Comparison of ENCODE assay signal across 8 cellular contexts in the genomic region with DNA sequence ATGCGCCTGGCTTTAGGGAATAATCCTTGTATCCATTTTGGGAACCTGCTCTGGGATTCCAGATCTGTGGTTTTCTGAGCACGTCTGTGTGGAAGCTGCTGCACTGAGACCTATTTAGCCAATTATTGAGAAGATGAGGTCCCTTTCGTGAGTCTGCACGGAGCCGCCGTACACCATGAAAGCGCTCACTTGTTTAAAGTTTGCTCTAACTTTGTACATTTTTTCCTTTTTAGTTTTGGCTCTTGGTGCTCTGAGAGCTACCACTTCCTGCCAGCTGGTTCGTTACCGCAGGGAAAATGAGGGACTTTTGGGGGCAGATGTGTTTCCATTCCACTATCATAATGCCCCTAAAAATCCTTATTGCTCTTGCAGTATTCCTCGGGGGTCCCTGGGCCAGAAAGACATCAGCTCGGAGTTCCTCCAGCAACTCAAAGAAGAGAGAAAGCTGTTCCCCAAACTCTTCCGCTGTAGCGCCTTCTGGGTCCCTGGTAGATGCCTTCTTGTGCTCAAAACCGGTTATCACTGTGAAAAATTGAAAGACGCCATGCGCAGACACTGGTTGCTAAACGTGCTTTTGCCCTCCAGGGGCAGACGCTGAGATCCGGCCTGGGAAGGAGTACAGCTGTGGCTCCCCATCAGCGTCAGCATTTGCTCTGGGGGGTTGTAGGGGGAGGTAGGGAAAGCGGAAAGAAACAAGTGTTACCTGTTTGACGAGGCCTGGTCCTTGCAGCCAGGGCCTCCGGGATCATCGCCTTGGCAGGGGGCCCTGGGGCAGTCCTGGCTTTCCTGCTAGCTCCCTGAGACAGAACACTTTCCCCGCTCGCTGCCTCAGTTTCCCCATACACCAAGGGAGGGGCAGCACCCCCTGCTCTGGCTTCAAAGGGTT.
DNase-seq lines count a peak whose midpoint lies in the region; ATAC-seq, FAIRE-seq and TF ChIP-seq lines count a peak whose summit lies in the region.

No MANE protein-coding gene starts in this region.

- DNase-seq in HepG2 (ENCODE audit: low spot score) = no peak
- no peak for DNase-seq in right lobe of liver
- DNase-seq in activated CD8-positive, alpha-beta T cell treated with anti-CD3 and anti-CD28 coated beads, Interleukin-2, amount 10 ng/mL, durations not matched to agents 7 days and 5 days = peak; percentile 59
- DNase-seq in immature natural killer cell = no peak
- DNase-seq in AG20443 (ENCODE audit: low spot score) = no peak
- DNase-seq in effector CD4-positive, alpha-beta T cell = no peak
- DNase-seq in A673 (ENCODE audit: low spot score) = no peak
- DNase-seq in D341Med (ENCODE audit: low spot score) = no peak

- FAIRE-seq in HepG2 (lab: Jason Lieb, UNC) = no peak

- in situ Hi-C loops in HepG2 (cut with HindIII; ENCODE audit: extremely low pct_ligation_motif_present, low pct_unique_long_range_greater_than_20kb) = no loop called here

- no peak overlapping the region for H2AFZ ChIP-seq in HepG2 (ENCODE audit: low read length)

- peak overlapping the region; percentile 63 for H3K27ac Mint-ChIP-seq in activated CD8-positive, alpha-beta T cell treated with anti-CD3 and anti-CD28 coated beads, Interleukin-2, amount 10 ng/mL, durations not matched to agents 7 days and 5 days
- H3K27ac Mint-ChIP-seq in immature natural killer cell = peak overlapping the region in 1 of 6 donors; percentile 61

- TF ChIP-seq CTCF in HepG2 (CRISPR knock-in tag; IDR thresholded peaks at IDR 0.05) (no peak), right lobe of liver (IDR thresholded peaks at IDR 0.05) (no peak), A673 (conservative IDR thresholded peaks at IDR 0.05; ENCODE audit: low read depth, low read length) (no peak)

- no peak for ATAC-seq in HepG2
- ATAC-seq in right lobe of liver = no peak
- ATAC-seq in activated CD8-positive, alpha-beta T cell treated with anti-CD3 and anti-CD28 coated beads, Interleukin-2, amount 10 ng/mL, durations not matched to agents 7 days and 5 days = peak; percentile 76

- H3K9me3 Mint-ChIP-seq in activated CD8-positive, alpha-beta T cell treated with anti-CD3 and anti-CD28 coated beads, Interleukin-2, amount 10 ng/mL, durations not matched to agents 7 days and 5 days (ENCODE audit: insufficient read depth) = no peaks in the 10 kb centered on the region
- H3K9me3 Mint-ChIP-seq in immature natural killer cell = peaks cover 0 to 2% (median 0%) of the 10 kb centered on the region in 6 donors

- H3K4me3 ChIP-seq in HepG2 (replicated peaks in 1 of 3; ENCODE audit: insufficient read depth in 1 of 3, low read depth in 2 of 3, low read length in 3 of 3) (no peak overlapping the region), right lobe of liver (no peak overlapping the region), A673 (ENCODE audit: low read depth, low read length, poor library complexity, severe bottlenecking) (no peak overlapping the region)

- H3K36me3 ChIP-seq in HepG2 (replicated peaks in 1 of 2; ENCODE audit: control insufficient read depth in 1 of 2, insufficient read depth in 2 of 2, low read length in 2 of 2) (peaks cover 10 to 11% of the 10 kb centered on the region in 2 experiments; a peak in 4 of 5 replicates), right lobe of liver (no peaks in the 10 kb centered on the region), A673 (ENCODE audit: insufficient read depth, low read length, poor library complexity, severe bottlenecking) (no peaks in the 10 kb centered on the region)

- no peak for TF ChIP-seq POLR2A in HepG2 (IDR thresholded peaks at IDR 0.05; ENCODE audit: insufficient read depth in 1 of 2, low read depth in 2 of 2, low read length in 2 of 2)
- TF ChIP-seq POLR2A in right lobe of liver (IDR thresholded peaks at IDR 0.05) = no peak

- H3K4me1 Mint-ChIP-seq in activated CD8-positive, alpha-beta T cell treated with anti-CD3 and anti-CD28 coated beads, Interleukin-2, amount 10 ng/mL, durations not matched to agents 7 days and 5 days (ENCODE audit: low read depth) = peaks cover 22% of the 10 kb centered on the region
- H3K4me1 Mint-ChIP-seq in immature natural killer cell = peaks cover 8 to 13% of the 10 kb centered on the region in 2 donors

- POLR2A ChIA-PET in HepG2 (lab: Yijun Ruan, JAX) = interaction anchor here (1.7 kb wide), 1 partner anchor 218 kb away, joined by 5 read pairs; no protein-coding TSS in a partner anchor
- POLR2A ChIA-PET in activated CD8-positive, alpha-beta T cell treated with anti-CD3 and anti-CD28 coated beads, Interleukin-2, amount 10 ng/mL, durations not matched to agents 7 days and 5 days (lab: Charles Lee) = interaction anchor here (3.5 kb wide), 1 partner anchor 23 kb away, joined by 15 read pairs; no protein-coding TSS in a partner anchor
- POLR2A ChIA-PET in A673 (lab: Charles Lee; ENCODE audit: low non-redundant PET) = no interaction called here

- H3K9ac ChIP-seq in HepG2 (ENCODE audit: insufficient read depth, low read depth, low read length) = no peak overlapping the region

- intact Hi-C loops in HepG2 (cut with micrococcal nuclease; ENCODE audit: unreplicated experiment) = no loop called here
- intact Hi-C loops in right lobe of liver (cut with DNase I) = no loop called here
- intact Hi-C loops in A673 (cut with micrococcal nuclease; ENCODE audit: unreplicated experiment) = no loop called here

- H3K27me3 ChIP-seq in HepG2 (ENCODE audit: control insufficient read depth in 1 of 2, insufficient read depth in 2 of 2, low read length in 2 of 2) (no peaks in the 10 kb centered on the region), right lobe of liver (no peaks in the 10 kb centered on the region), A673 (replicated peaks; ENCODE audit: insufficient read depth, low read depth, low read length, poor library complexity) (no peaks in the 10 kb centered on the region)

- no peaks in the 10 kb centered on the region for H3K9me3 ChIP-seq in HepG2 (ENCODE audit: low read length)
- H3K9me3 ChIP-seq in right lobe of liver = no peaks in the 10 kb centered on the region
- H3K9me3 ChIP-seq in A673 (ENCODE audit: low read depth, low read length, poor library complexity, severe bottlenecking) = no peaks in the 10 kb centered on the region

- TF ChIP-seq EP300 in HepG2 (IDR thresholded peaks at IDR 0.05; ENCODE audit: low read depth in 2 of 2, low read length in 2 of 2) (no peak), HepG2 (CRISPR knock-in tag; IDR thresholded peaks at IDR 0.05; ENCODE audit: borderline replicate concordance) (no peak)

- CTCF ChIA-PET in HepG2 (lab: Yijun Ruan, JAX; ENCODE audit: low intra/inter-chr PET ratio, low total read pairs) = no interaction called here
- CTCF ChIA-PET in activated CD8-positive, alpha-beta T cell treated with anti-CD3 and anti-CD28 coated beads, Interleukin-2, amount 10 ng/mL, durations not matched to agents 7 days and 5 days (lab: Charles Lee) = interaction anchor here (0.7 to 1.5 kb wide), 7 partner anchors 18 to 390 kb away, joined by 3 to 7 read pairs (median 3); a partner anchor contains a TSS
- CTCF ChIA-PET in A673 (lab: Charles Lee) = no interaction called here

- H3K27ac ChIP-seq in HepG2 (ENCODE audit: extremely low read length, insufficient read depth, low read length) = peak overlapping the region; percentile 54
- no peak overlapping the region for H3K27ac ChIP-seq in right lobe of liver
- H3K27ac ChIP-seq in A673 (ENCODE audit: low read depth, low read length, poor library complexity, severe bottlenecking) = no peak overlapping the region

- BruUV-seq in HepG2 (replicated peaks; lab: Mats Ljungman, UMichigan) = no TSS peak
- no TSS peak for BruUV-seq in A673 (replicated peaks; lab: Mats Ljungman, UMichigan)

- no peak overlapping the region; the same call in 1 of the 2 replicates for H3K4me2 ChIP-seq in HepG2 (ENCODE audit: low read depth, low read length)

- no peak for TF ChIP-seq RAD21 in HepG2 (CRISPR knock-in tag; IDR thresholded peaks at IDR 0.05)

- H3K4me3 Mint-ChIP-seq in activated CD8-positive, alpha-beta T cell treated with anti-CD3 and anti-CD28 coated beads, Interleukin-2, amount 10 ng/mL, durations not matched to agents 7 days and 5 days = peak overlapping the region; percentile 63
- H3K4me3 Mint-ChIP-seq in immature natural killer cell = peak overlapping the region; percentile 30 to 73 (median 55)

- no peaks in the 10 kb centered on the region for H3K36me3 Mint-ChIP-seq in activated CD8-positive, alpha-beta T cell treated with anti-CD3 and anti-CD28 coated beads, Interleukin-2, amount 10 ng/mL, durations not matched to agents 7 days and 5 days (ENCODE audit: low read depth)
- H3K36me3 Mint-ChIP-seq in immature natural killer cell = no peaks in the 10 kb centered on the region

- WGBS in HepG2 (ENCODE audit: low lambda C conversion rate) = 96% methylated on average over 26 of the region's 26 CpGs
- WGBS in right lobe of liver (ENCODE audit: insufficient coverage, low coverage, low lambda C conversion rate, missing lambda C conversion rate) = 52% methylated on average over 17 of the region's 26 CpGs

- peaks cover 65% of the 10 kb centered on the region; the same call in 1 of the 2 replicates for H4K20me1 ChIP-seq in HepG2 (ENCODE audit: insufficient read depth, low read length)

- H3K79me2 ChIP-seq in HepG2 (ENCODE audit: insufficient read depth, low read length) = peaks cover 95% of the 10 kb centered on the region

- peaks cover 9% of the 10 kb centered on the region for H3K27me3 Mint-ChIP-seq in activated CD8-positive, alpha-beta T cell treated with anti-CD3 and anti-CD28 coated beads, Interleukin-2, amount 10 ng/mL, durations not matched to agents 7 days and 5 days (ENCODE audit: low read depth)
- H3K27me3 Mint-ChIP-seq in immature natural killer cell (ENCODE audit: low read depth in 3 of 3) = peaks cover 0 to 6% (median 3%) of the 10 kb centered on the region in 3 donors

- H3K4me1 ChIP-seq in HepG2 (ENCODE audit: insufficient read depth, low read length) (peaks cover 69% of the 10 kb centered on the region), right lobe of liver (peaks cover 0 to 51% (median 15%) of the 10 kb centered on the region in 4 donors), A673 (ENCODE audit: insufficient read depth, low read length, poor library complexity, severe bottlenecking) (peaks cover 35% of the 10 kb centered on the region)

TF ChIP-seq in HepG2, 621 proteins besides CTCF, POLR2A, EP300 and RAD21 (continues in another document):
- TF ChIP-seq ZNF350 (CRISPR knock-in tag; IDR thresholded peaks at IDR 0.05; ENCODE audit: borderline replicate concordance, low read depth) (0 out of 2 replicates have a peak, but pooled peaks have one; percentile 52), CEBPG (CRISPR knock-in tag; IDR thresholded peaks at IDR 0.05) (no peak)
